In the genomic region with DNA sequence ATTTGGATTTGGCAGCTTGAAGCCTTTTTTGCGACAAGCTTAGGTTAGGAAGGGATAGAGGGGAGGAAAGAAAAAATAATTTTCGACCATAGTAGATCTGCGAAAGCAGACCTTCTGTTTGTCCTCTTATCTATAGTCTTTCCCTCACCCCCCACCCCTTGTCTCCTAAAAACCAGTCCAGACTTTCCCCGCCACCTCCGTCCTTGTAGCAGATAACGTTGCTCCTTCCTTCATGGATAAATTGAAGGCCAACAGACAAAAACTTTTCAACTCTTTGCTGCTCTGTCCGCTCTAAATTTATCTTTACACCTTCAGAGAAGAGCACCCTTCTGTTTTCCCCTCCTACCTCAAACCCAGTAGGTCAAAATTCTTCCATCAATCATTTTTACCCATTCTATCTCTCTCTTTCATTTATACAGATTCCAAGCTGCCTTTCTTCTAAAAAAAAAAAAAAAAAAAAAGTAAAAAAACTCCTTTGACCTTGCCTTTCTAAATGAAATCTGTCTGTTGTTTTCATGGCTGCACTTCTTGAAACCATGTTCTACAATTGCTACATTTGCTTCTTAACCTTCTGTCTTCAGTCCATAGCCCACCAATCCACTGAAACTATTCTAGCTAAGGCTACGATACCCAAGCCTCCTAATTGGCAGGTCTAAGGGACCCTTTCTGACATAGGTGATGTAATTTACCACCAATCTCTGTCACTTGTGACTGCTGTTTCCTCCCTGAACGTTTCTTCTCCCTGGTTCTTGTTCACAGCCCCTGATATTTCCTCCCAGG, we compare ENCODE assay signal across 1 cellular context.
TF ChIP-seq lines count a peak whose summit lies in the region.

No MANE protein-coding gene starts in this region.

TF ChIP-seq in H1, 55 proteins besides CTCF, POLR2A, EP300 and RAD21 (continued from another document):
- TF ChIP-seq, protein P1, sequence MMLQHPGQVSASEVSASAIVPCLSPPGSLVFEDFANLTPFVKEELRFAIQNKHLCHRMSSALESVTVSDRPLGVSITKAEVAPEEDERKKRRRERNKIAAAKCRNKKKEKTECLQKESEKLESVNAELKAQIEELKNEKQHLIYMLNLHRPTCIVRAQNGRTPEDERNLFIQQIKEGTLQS (IDR thresholded peaks at IDR 0.05; ENCODE audit: insufficient read depth, low read depth, low read length), result no peak
- TF ChIP-seq KDM5A (IDR thresholded peaks at IDR 0.05; ENCODE audit: low read length) (no peak), TAF7 (optimal IDR thresholded peaks at IDR 0.05; ENCODE audit: borderline replicate concordance, low read depth, low read length) (no peak), CTBP2 (IDR thresholded peaks at IDR 0.05; ENCODE audit: borderline replicate concordance, insufficient read depth, insufficient read length, low read length) (no peak), SIRT6 (IDR thresholded peaks at IDR 0.05; ENCODE audit: low read length) (no peak), POLR2AphosphoS5 (IDR thresholded peaks at IDR 0.05; ENCODE audit: low read depth, low read length) (no peak)
- TF ChIP-seq, protein P2, sequence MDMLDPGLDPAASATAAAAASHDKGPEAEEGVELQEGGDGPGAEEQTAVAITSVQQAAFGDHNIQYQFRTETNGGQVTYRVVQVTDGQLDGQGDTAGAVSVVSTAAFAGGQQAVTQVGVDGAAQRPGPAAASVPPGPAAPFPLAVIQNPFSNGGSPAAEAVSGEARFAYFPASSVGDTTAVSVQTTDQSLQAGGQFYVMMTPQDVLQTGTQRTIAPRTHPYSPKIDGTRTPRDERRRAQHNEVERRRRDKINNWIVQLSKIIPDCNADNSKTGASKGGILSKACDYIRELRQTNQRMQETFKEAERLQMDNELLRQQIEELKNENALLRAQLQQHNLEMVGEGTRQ (IDR thresholded peaks at IDR 0.05; ENCODE audit: low read length), result no peak
